Comparison of ENCODE assay signal across 8 cellular contexts in genomic region chr3:11641683-11642407, GRCh38. TPM values are rescaled to one million over a fixed set of nuclear protein-coding genes. Genes with fewer than 3 reads are reported as not detected.
DNase-seq lines count a peak whose midpoint lies in the region; TF ChIP-seq lines count a peak whose summit lies in the region.

No MANE protein-coding gene starts in this region.

- H3K27ac ChIP-seq in BLaER1 treated with 17β-estradiol and CSF1 and Interleukin-3, amounts not matched to agents 10 nM and 100 nM, result peak overlapping the region; percentile 94 to 99 (median 98)
- H3K27ac ChIP-seq in neutrophil, result peak overlapping the region; percentile 90

- peak overlapping the region; percentile 97 for H3K27ac Mint-ChIP-seq in T-helper 1 cell treated with Interleukin-12 subunit alpha and Interleukin-12 subunit beta and Interleukin-4 antibody, amounts not matched to agents 30 μg/mL and 1 μg/mL, for 36 hours

- no peak for TF ChIP-seq CTCF in neutrophil (IDR thresholded peaks at IDR 0.05)

- no peaks in the 10 kb centered on the region for H3K27me3 ChIP-seq in BLaER1 treated with 17β-estradiol and CSF1 and Interleukin-3, amounts not matched to agents 10 nM and 100 nM
- H3K27me3 ChIP-seq in H7 (ENCODE audit: control insufficient read depth, insufficient read depth, low read length) (no peaks in the 10 kb centered on the region), neutrophil (no peaks in the 10 kb centered on the region)

- H3K4me2 ChIP-seq in BLaER1 treated with 17β-estradiol and CSF1 and Interleukin-3, amounts not matched to agents 10 nM and 100 nM, result peak overlapping the region; percentile 87 to 99 (median 96)

- peaks cover 36 to 53% (median 49%) of the 10 kb centered on the region in 11 experiments for H4K20me1 ChIP-seq in BLaER1 treated with 17β-estradiol and CSF1 and Interleukin-3, amounts not matched to agents 10 nM and 100 nM

- H3K4me1 ChIP-seq in BLaER1 treated with 17β-estradiol and CSF1 and Interleukin-3, amounts not matched to agents 10 nM and 100 nM, result peaks cover 44 to 55% (median 51%) of the 10 kb centered on the region in 10 experiments
- peaks cover 10 to 23% of the 10 kb centered on the region in 2 experiments for H3K4me1 ChIP-seq in neutrophil (ENCODE audit: control insufficient read depth in 1 of 2, insufficient read depth in 1 of 2, low read depth in 1 of 2, low read length in 1 of 2)

- H3K9me3 Mint-ChIP-seq in T-helper 1 cell treated with Interleukin-12 subunit alpha and Interleukin-12 subunit beta and Interleukin-4 antibody, amounts not matched to agents 30 μg/mL and 1 μg/mL, for 36 hours, result no peaks in the 10 kb centered on the region

- H3K27me3 Mint-ChIP-seq in T-helper 1 cell treated with Interleukin-12 subunit alpha and Interleukin-12 subunit beta and Interleukin-4 antibody, amounts not matched to agents 30 μg/mL and 1 μg/mL, for 36 hours (ENCODE audit: low read depth), result no peaks in the 10 kb centered on the region

- peaks cover 7 to 30% (median 20%) of the 10 kb centered on the region in 11 experiments; a peak in 17 of 22 replicates for H3K36me3 ChIP-seq in BLaER1 treated with 17β-estradiol and CSF1 and Interleukin-3, amounts not matched to agents 10 nM and 100 nM
- H3K36me3 ChIP-seq in H7 (replicated peaks; ENCODE audit: control insufficient read depth, insufficient read depth, low read length) (no peaks in the 10 kb centered on the region), neutrophil (no peaks in the 10 kb centered on the region)

- peak overlapping the region; percentile 93 to 99 (median 97) for H3K9ac ChIP-seq in BLaER1 treated with 17β-estradiol and CSF1 and Interleukin-3, amounts not matched to agents 10 nM and 100 nM

- H3K36me3 Mint-ChIP-seq in T-helper 1 cell treated with Interleukin-12 subunit alpha and Interleukin-12 subunit beta and Interleukin-4 antibody, amounts not matched to agents 30 μg/mL and 1 μg/mL, for 36 hours (ENCODE audit: low read depth), result peaks cover 20% of the 10 kb centered on the region

- peak overlapping the region; percentile 98 for H3K4me3 Mint-ChIP-seq in T-helper 1 cell treated with Interleukin-12 subunit alpha and Interleukin-12 subunit beta and Interleukin-4 antibody, amounts not matched to agents 30 μg/mL and 1 μg/mL, for 36 hours

- H3K4me1 Mint-ChIP-seq in T-helper 1 cell treated with Interleukin-12 subunit alpha and Interleukin-12 subunit beta and Interleukin-4 antibody, amounts not matched to agents 30 μg/mL and 1 μg/mL, for 36 hours (ENCODE audit: low read depth), result peaks cover 38% of the 10 kb centered on the region

- no peaks in the 10 kb centered on the region for H3K9me3 ChIP-seq in BLaER1 treated with 17β-estradiol and CSF1 and Interleukin-3, amounts not matched to agents 10 nM and 100 nM (replicated peaks in 1 of 11)
- H3K9me3 ChIP-seq in neutrophil, result no peaks in the 10 kb centered on the region

- peak; percentile 54 for DNase-seq in H7
- peak; percentile 94 for DNase-seq in fibroblast of gingiva (ENCODE audit: low read depth)
- no peak for DNase-seq in NK-92 treated with Interleukin-12 subunit alpha and Interleukin-12 subunit beta, amount 100 ng/mL, for 24 hours (lab: John Stamatoyannopoulos, UW)
- DNase-seq in NCI-H187 treated with DMSO at 0.1 percent for 48 hours (lab: John Stamatoyannopoulos, UW), result no peak
- DNase-seq in activated CD8-positive, alpha-beta memory T cell treated with anti-CD3 and anti-CD28 coated beads for 24 hours, result no peak

- H3K4me3 ChIP-seq in BLaER1 treated with 17β-estradiol and CSF1 and Interleukin-3, amounts not matched to agents 10 nM and 100 nM, result peak overlapping the region; percentile 78 to 96 (median 88)
- H3K4me3 ChIP-seq in H7 (ENCODE audit: insufficient read depth, low read depth, low read length) (peak overlapping the region; percentile 88), neutrophil (ENCODE audit: low read depth in 1 of 2, low read length in 1 of 2) (peak overlapping the region; percentile 75 to 76)

RNA-seq across cellular contexts. Expression of gene VGLL4, which starts 1.9 kb away (rescaled TPM):
- total RNA-seq in H7 (2014; rRNA removed; shearing (Covaris generic)), result 44.2 and 49.7 TPM in 2 replicates

Comparison
In these comparisons a context has a peak if more than half of its experiments do, and no peak if none do; other contexts are left out.
1. DNase-seq: peak in H7 (single experiment) and fibroblast of gingiva (single experiment); none in NK-92 treated with Interleukin-12 subunit alpha and Interleukin-12 subunit beta, amount 100 ng/mL, for 24 hours (single experiment), NCI-H187 treated with DMSO at 0.1 percent for 48 hours (single experiment) and activated CD8-positive, alpha-beta memory T cell treated with anti-CD3 and anti-CD28 coated beads for 24 hours (single experiment).
2. Peak in every context shown above with its lines, with median percentiles within 50 percentile points of each other: H3K4me3 ChIP-seq.